Comparison of ENCODE assay signal across 11 cellular contexts in the genomic region with DNA sequence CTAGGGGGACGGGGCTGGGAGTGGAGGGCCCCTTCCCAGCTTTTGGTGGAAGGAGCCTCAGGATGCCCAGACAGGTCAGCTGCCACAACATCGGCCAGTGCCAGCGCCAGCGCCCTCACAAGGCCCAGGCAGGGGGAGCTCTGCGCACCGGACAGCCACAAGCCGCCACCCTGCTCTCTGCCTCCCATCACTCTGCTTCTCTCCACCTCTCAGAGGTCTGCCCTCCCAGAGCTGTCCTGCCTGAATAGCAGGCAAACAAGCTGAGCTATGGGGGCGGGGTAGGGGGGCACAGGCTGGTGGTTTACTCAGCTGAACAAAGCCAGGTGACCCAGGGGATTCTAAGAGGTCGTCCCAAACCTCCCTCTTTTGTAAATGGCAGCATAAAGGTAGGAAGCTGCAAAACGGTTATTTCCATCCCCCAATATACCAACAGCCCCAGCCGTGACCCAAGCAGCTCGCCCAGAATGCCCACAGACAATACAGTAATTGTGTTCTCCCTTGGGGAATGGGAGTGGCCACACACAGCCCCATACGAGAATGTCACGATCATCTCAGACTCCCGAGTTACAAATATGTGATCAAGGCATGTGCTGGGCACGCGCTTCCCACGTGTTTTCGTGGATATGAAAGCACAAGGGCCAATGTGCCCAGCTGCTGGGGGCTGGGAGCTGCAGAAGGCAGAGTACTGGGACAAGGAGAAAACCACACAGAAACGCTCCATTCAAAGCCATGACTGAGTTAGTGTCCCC. TPM values are rescaled to one million over a fixed set of nuclear protein-coding genes. Genes with fewer than 3 reads are reported as not detected.
DNase-seq lines count a peak whose midpoint lies in the region; ATAC-seq and TF ChIP-seq lines count a peak whose summit lies in the region.
"Had no signal": no experiment of that assay in that cellular context is flagged by ENCODE, and none has a peak within 500 bp of the region (broad histone marks: within the 10 kb centered on the region; RNA-seq: fewer than 3 reads in every experiment).

No MANE protein-coding gene starts in this region.

- H3K27me3 ChIP-seq in dorsolateral prefrontal cortex (no peaks in the 10 kb centered on the region), vagina (no peaks in the 10 kb centered on the region)

- H3K27ac ChIP-seq in dorsolateral prefrontal cortex: peak overlapping the region; percentile 82 to 100 (median 98)
- H3K27ac ChIP-seq in vagina: peak overlapping the region; percentile 65

- intact Hi-C loops in Right ventricle myocardium inferior (cut with DNase I) (loop anchor here (5.0 kb wide), 1 partner anchor 47 kb away; no protein-coding TSS in a partner anchor), left ventricle myocardium superior (cut with micrococcal nuclease) (no loop called here), dorsolateral prefrontal cortex (cut with DNase I) (loop anchor here (1.0 to 5.0 kb wide), 4 partner anchors 16 to 52 kb away; no protein-coding TSS in a partner anchor), vagina (cut with DNase I) (no loop called here)

- H3K4me3 ChIP-seq in dorsolateral prefrontal cortex (peak overlapping the region in 8 of 59 donors; percentile 4 to 41 (median 12)), vagina (no peak overlapping the region)

- POLR2A ChIA-PET in GM10248 (lab: Yijun Ruan, JAX): interaction anchor here (0.5 to 1.0 kb wide), 2 partner anchors 40 to 61 kb away, joined by 3 to 5 read pairs; no protein-coding TSS in a partner anchor

- peaks cover 64 to 80% of the 10 kb centered on the region in 2 donors for H3K4me1 Mint-ChIP-seq in natural killer cell treated with Interleukin-12 subunit alpha and Interleukin-12 subunit beta and Interleukin-15 and Interleukin-18, amount 100 ng/mL, for 72 hours (ENCODE audit: low read depth in 2 of 2)

- H3K4me3 Mint-ChIP-seq in natural killer cell treated with Interleukin-12 subunit alpha and Interleukin-12 subunit beta and Interleukin-15 and Interleukin-18, amount 100 ng/mL, for 72 hours: peak overlapping the region; percentile 85

- H3K36me3 ChIP-seq in vagina: no peaks in the 10 kb centered on the region

- TF ChIP-seq CTCF in dorsolateral prefrontal cortex (IDR thresholded peaks at IDR 0.05 in 54 of 56, conservative IDR thresholded peaks at IDR 0.05 in 2 of 56; ENCODE audit: low read depth in 1 of 56, partially characterized antibody in 56 of 56) (peak in 12 of 56 donors; percentile 2 to 50 (median 16)), vagina (IDR thresholded peaks at IDR 0.05) (no peak), GM10248 (IDR thresholded peaks at IDR 0.05; ENCODE audit: control extremely low read depth, extremely low read depth, low read depth, missing control alignments) (no peak)

- CTCF ChIA-PET in GM10248 (lab: Yijun Ruan, JAX): interaction anchor here (2.4 to 6.8 kb wide), 3 partner anchors 10 to 19 kb away, joined by 9 to 75 read pairs (median 13); no protein-coding TSS in a partner anchor

- TF ChIP-seq POLR2A in vagina (IDR thresholded peaks at IDR 0.05): no peak

- no peaks in the 10 kb centered on the region for H3K9me3 ChIP-seq in vagina

- peak; percentile 66 for DNase-seq in Right ventricle myocardium inferior (ENCODE audit: missing footprints)
- DNase-seq in left ventricle myocardium superior: no peak
- DNase-seq in dorsolateral prefrontal cortex: peak in 9 of 10 donors; percentile 89 to 99 (median 94)
- no peak for DNase-seq in natural killer cell treated with Interleukin-12 subunit alpha and Interleukin-12 subunit beta and Interleukin-15 and Interleukin-18, amount 100 ng/mL, for 72 hours (ENCODE audit: low spot score)
- no peak for DNase-seq in vagina (ENCODE audit: extremely low spot score in 2 of 2)
- DNase-seq in NCI-H345 (lab: John Stamatoyannopoulos, UW): no peak
- no peak for DNase-seq in effector CD4-positive, alpha-beta T cell
- no peak for DNase-seq in GM10248 (ENCODE audit: extremely low spot score)
- DNase-seq: EL; NCI-H1930; stimulated activated naive CD8-positive, alpha-beta T cell treated with anti-CD3 and anti-CD28 coated beads, Interleukin-15, amount 100 ng/mL, for 72 hours had no signal

- no peaks in the 10 kb centered on the region for H3K9me3 Mint-ChIP-seq in natural killer cell treated with Interleukin-12 subunit alpha and Interleukin-12 subunit beta and Interleukin-15 and Interleukin-18, amount 100 ng/mL, for 72 hours
- H3K9me3 Mint-ChIP-seq: stimulated activated naive CD8-positive, alpha-beta T cell treated with anti-CD3 and anti-CD28 coated beads, Interleukin-15, amount 100 ng/mL, for 72 hours had no signal

- peak overlapping the region; percentile 74 to 96 for H3K27ac Mint-ChIP-seq in natural killer cell treated with Interleukin-12 subunit alpha and Interleukin-12 subunit beta and Interleukin-15 and Interleukin-18, amount 100 ng/mL, for 72 hours

- no peak for ATAC-seq in Right ventricle myocardium inferior
- no peak for ATAC-seq in left ventricle myocardium superior
- ATAC-seq in natural killer cell treated with Interleukin-12 subunit alpha and Interleukin-12 subunit beta and Interleukin-15 and Interleukin-18, amount 100 ng/mL, for 72 hours: no peak
- ATAC-seq: stimulated activated naive CD8-positive, alpha-beta T cell treated with anti-CD3 and anti-CD28 coated beads, Interleukin-15, amount 100 ng/mL, for 72 hours had no signal

- no peaks in the 10 kb centered on the region for H3K36me3 Mint-ChIP-seq in natural killer cell treated with Interleukin-12 subunit alpha and Interleukin-12 subunit beta and Interleukin-15 and Interleukin-18, amount 100 ng/mL, for 72 hours

- peaks cover 90% of the 10 kb centered on the region for H3K4me1 ChIP-seq in vagina

- no peaks in the 10 kb centered on the region for H3K27me3 Mint-ChIP-seq in natural killer cell treated with Interleukin-12 subunit alpha and Interleukin-12 subunit beta and Interleukin-15 and Interleukin-18, amount 100 ng/mL, for 72 hours
- H3K27me3 Mint-ChIP-seq: stimulated activated naive CD8-positive, alpha-beta T cell treated with anti-CD3 and anti-CD28 coated beads, Interleukin-15, amount 100 ng/mL, for 72 hours had no signal

RNA-seq across cellular contexts. Expression of gene FAM53B, which starts 19.7 kb away (rescaled TPM):
- 41.2 TPM for total RNA-seq in Right ventricle myocardium inferior
- total RNA-seq in left ventricle myocardium superior: 45.3 TPM
- 100 to 1,000 TPM in 2 of 120 experiments, 10 to 100 TPM in 118; 30.6 to 142 (median 58.2) TPM for total RNA-seq in dorsolateral prefrontal cortex
- 10 to 100 TPM; 16.6 to 21.8 TPM for total RNA-seq in natural killer cell treated with Interleukin-12 subunit alpha and Interleukin-12 subunit beta and Interleukin-15 and Interleukin-18, amount 100 ng/mL, for 72 hours
- 35.1 TPM for total RNA-seq in vagina

Comparison
In these comparisons a context has a peak if more than half of its experiments do, and no peak if none do; other contexts are left out.
1. DNase-seq: peak in Right ventricle myocardium inferior (single experiment) and dorsolateral prefrontal cortex (9 of 10); none in left ventricle myocardium superior (single experiment), natural killer cell treated with Interleukin-12 subunit alpha and Interleukin-12 subunit beta and Interleukin-15 and Interleukin-18, amount 100 ng/mL, for 72 hours (single experiment), vagina (0 of 2), NCI-H345 (single experiment), effector CD4-positive, alpha-beta T cell (single experiment) and GM10248 (single experiment).
2. intact Hi-C loops: an anchor here in Right ventricle myocardium inferior (5.0 kb wide) and dorsolateral prefrontal cortex (1.0 to 5.0 kb wide); none called in left ventricle myocardium superior and vagina.